ENCODE assay signal across 17 cellular contexts in genomic region chr22:31659246-31659645, GRCh38.
"Had no signal": no experiment of that assay in that cellular context is flagged by ENCODE, and none has a peak within 500 bp of the region (broad histone marks: within the 10 kb centered on the region; RNA-seq: fewer than 3 reads in every experiment).

No MANE protein-coding gene starts in this region.

- H3K27me3 Mint-ChIP-seq: activated naive CD8-positive, alpha-beta T cell treated with anti-CD3 and anti-CD28 coated beads for 36 hours; naive thymus-derived CD8-positive, alpha-beta T cell had no signal

- H3K36me3 ChIP-seq: colonic mucosa, prostate gland, suprapubic skin, upper lobe of left lung had no signal

- H3K27me3 ChIP-seq: colonic mucosa, suprapubic skin, upper lobe of left lung had no signal

- H3K4me3 ChIP-seq: colonic mucosa, mucosa of descending colon, prostate gland, suprapubic skin, upper lobe of left lung had no signal

- DNase-seq: activated CD4-positive, alpha-beta T cell treated with anti-CD3 and anti-CD28 coated beads, Interleukin-2, amount 50 U/mL, for 1 hour; activated CD4-positive, CD25-positive, alpha-beta regulatory T cell; activated effector memory CD4-positive, alpha-beta T cell treated with anti-CD3 and anti-CD28 coated beads, Interleukin-2, amount 50 U/mL, for 16 hours; activated naive CD8-positive, alpha-beta T cell treated with anti-CD3 and anti-CD28 coated beads for 36 hours; anterior cingulate cortex; colonic mucosa; hypothalamus; naive thymus-derived CD8-positive, alpha-beta T cell; occipital lobe; stimulated activated CD4-positive, alpha-beta T cell treated with anti-CD3 and anti-CD28 coated beads, Interleukin-12 subunit alpha, Interleukin-12 subunit beta, amount 100 ng/mL, for 4 hours; stimulated activated naive CD4-positive, alpha-beta T cell treated with Interleukin-2 at 50 U/mL for 16 hours; T-helper 2 cell; upper lobe of left lung had no signal

- H3K4me3 Mint-ChIP-seq: activated naive CD8-positive, alpha-beta T cell treated with anti-CD3 and anti-CD28 coated beads for 36 hours had no signal

- H3K27ac Mint-ChIP-seq: activated naive CD8-positive, alpha-beta T cell treated with anti-CD3 and anti-CD28 coated beads for 36 hours had no signal

- H3K9me3 ChIP-seq: colonic mucosa, mucosa of descending colon, prostate gland, suprapubic skin, upper lobe of left lung had no signal

- H3K9me3 Mint-ChIP-seq: activated naive CD8-positive, alpha-beta T cell treated with anti-CD3 and anti-CD28 coated beads for 36 hours; naive thymus-derived CD8-positive, alpha-beta T cell had no signal

- ATAC-seq: mucosa of descending colon; naive thymus-derived CD8-positive, alpha-beta T cell; sciatic nerve had no signal

- H3K27ac ChIP-seq: colonic mucosa, prostate gland, suprapubic skin, upper lobe of left lung had no signal
